In genomic region chr3:100197876-100198275, GRCh38 we compare ENCODE assay signal across 30 cellular contexts.
"Had no signal": no experiment of that assay in that cellular context is flagged by ENCODE, and none has a peak within 500 bp of the region (broad histone marks: within the 10 kb centered on the region; RNA-seq: fewer than 3 reads in every experiment).

No MANE protein-coding gene starts in this region.

- H3K27me3 Mint-ChIP-seq: naive B cell; progenitor cell of endocrine pancreas; stimulated activated memory B cell treated with anti-CD40 and anti-IgM and Interleukin-4, amounts not matched to agents 10 μg/mL and 1 μg/mL and 100 μg/mL, for 72 hours; stimulated activated naive CD8-positive, alpha-beta T cell treated with anti-CD3 and anti-CD28 coated beads, Interleukin-15, amount 100 ng/mL, for 72 hours; type B pancreatic cell had no signal

- H3K4me1 ChIP-seq: left lung, lower lobe of right lung, neural progenitor cell, right atrium auricular region, right lobe of liver, tibial nerve, vagina had no signal

- H3K36me3 Mint-ChIP-seq: natural killer cell; neural progenitor cell; stimulated activated memory B cell treated with anti-CD40 and anti-IgM and Interleukin-4, amounts not matched to agents 10 μg/mL and 1 μg/mL and 100 μg/mL, for 72 hours had no signal

- H3K27ac Mint-ChIP-seq: immature natural killer cell; mesothelial cell of epicardium; natural killer cell; nephron progenitor cell; neural progenitor cell; progenitor cell of endocrine pancreas; stimulated activated memory B cell treated with anti-CD40 and anti-IgM and Interleukin-4, amounts not matched to agents 10 μg/mL and 1 μg/mL and 100 μg/mL, for 72 hours; stimulated activated naive CD8-positive, alpha-beta T cell treated with anti-CD3 and anti-CD28 coated beads, Interleukin-15, amount 100 ng/mL, for 72 hours had no signal

- H3K4me2 ChIP-seq: neural progenitor cell, smooth muscle cell had no signal

- H3K36me3 ChIP-seq: left lung, lower lobe of right lung, neural progenitor cell, neutrophil, ovary, right atrium auricular region, right lobe of liver, tibial nerve, vagina had no signal

- H3K4me3 ChIP-seq: left lung, lower lobe of right lung, neural progenitor cell, ovary, right atrium auricular region, right lobe of liver, smooth muscle cell, tibial nerve, vagina had no signal

- H3K9me3 ChIP-seq: lower lobe of right lung, neutrophil, ovary, right atrium auricular region, right lobe of liver, vagina had no signal

- H3K4me1 Mint-ChIP-seq: immature natural killer cell; naive B cell; natural killer cell; nephron progenitor cell; neural progenitor cell; stimulated activated memory B cell treated with anti-CD40 and anti-IgM and Interleukin-4, amounts not matched to agents 10 μg/mL and 1 μg/mL and 100 μg/mL, for 72 hours; stimulated activated naive CD8-positive, alpha-beta T cell treated with anti-CD3 and anti-CD28 coated beads, Interleukin-15, amount 100 ng/mL, for 72 hours had no signal

- H3K4me3 Mint-ChIP-seq: immature natural killer cell; mesothelial cell of epicardium; naive B cell; natural killer cell; nephron progenitor cell; neural progenitor cell; stimulated activated memory B cell treated with anti-CD40 and anti-IgM and Interleukin-4, amounts not matched to agents 10 μg/mL and 1 μg/mL and 100 μg/mL, for 72 hours; stimulated activated naive CD8-positive, alpha-beta T cell treated with anti-CD3 and anti-CD28 coated beads, Interleukin-15, amount 100 ng/mL, for 72 hours; type B pancreatic cell had no signal

- H3K27me3 ChIP-seq: left lung, neural progenitor cell, neutrophil, ovary, right atrium auricular region, right lobe of liver, tibial nerve, vagina had no signal

- H3K9ac ChIP-seq: neural progenitor cell had no signal

- H2AFZ ChIP-seq: neural progenitor cell had no signal

- H3K9me3 Mint-ChIP-seq: immature natural killer cell; natural killer cell; stimulated activated naive CD8-positive, alpha-beta T cell treated with anti-CD3 and anti-CD28 coated beads, Interleukin-15, amount 100 ng/mL, for 72 hours had no signal

- DNase-seq: hippocampal formation; immature natural killer cell; kidney; left colon; lower lobe of right lung; mammary epithelial cell; mesendoderm; naive B cell; natural killer cell; nephron progenitor cell; ovary; right lobe of liver; stimulated activated CD4-positive, alpha-beta T cell treated with anti-CD3 and anti-CD28 coated beads, Interleukin-1b, Interleukin-23, amount 100 ng/mL, for 48 hours; stimulated activated CD4-positive, alpha-beta T cell treated with anti-CD3 and anti-CD28 coated beads, Interleukin-2, amount 100 ng/mL, for 48 hours; stimulated activated CD4-positive, alpha-beta T cell treated with anti-CD3 and anti-CD28 coated beads, Interleukin-4, amount 100 ng/mL, for 4 hours; stimulated activated CD8-positive, alpha-beta memory T cell treated with anti-CD3 and anti-CD28 coated beads, Interleukin-4, amount 100 ng/mL, for 48 hours; stimulated activated naive CD4-positive, alpha-beta T cell treated with Interleukin-2 at 50 U/mL for 16 hours; stimulated activated naive CD8-positive, alpha-beta T cell treated with anti-CD3 and anti-CD28 coated beads, Interleukin-15, amount 100 ng/mL, for 72 hours; substantia nigra had no signal

- H3K27ac ChIP-seq: left lung, lower lobe of right lung, neural progenitor cell, neutrophil, ovary, right atrium auricular region, right lobe of liver, tibial nerve, vagina had no signal
